Comparison of ENCODE assay signal across 15 cellular contexts in genomic region chr20:53691060-53691810, GRCh38.
DNase-seq lines count a peak whose midpoint lies in the region; ATAC-seq, FAIRE-seq and TF ChIP-seq lines count a peak whose summit lies in the region.
"Had no signal": no experiment of that assay in that cellular context is flagged by ENCODE, and none has a peak within 500 bp of the region (broad histone marks: within the 10 kb centered on the region; RNA-seq: fewer than 3 reads in every experiment).

No MANE protein-coding gene starts in this region.

- H3K4me1 ChIP-seq in A549 (peaks cover 8% of the 10 kb centered on the region; the same call in 2 of the 3 replicates), SK-N-SH (ENCODE audit: control insufficient read depth in 1 of 2, insufficient read depth in 2 of 2, low read depth in 1 of 2, low read length in 1 of 2) (peaks cover 0 to 2% of the 10 kb centered on the region in 2 experiments; a peak in 1 of 4 replicates), sigmoid colon (peaks cover 0 to 3% (median 0%) of the 10 kb centered on the region in 4 donors)

- peak overlapping the region; percentile 28 to 36; a peak in 4 of 6 replicates for H3K27ac ChIP-seq in A549
- no peak overlapping the region for H3K27ac ChIP-seq in SK-N-SH (ENCODE audit: low read depth in 2 of 2, low read length in 1 of 2)
- no peak overlapping the region for H3K27ac ChIP-seq in sigmoid colon

- TF ChIP-seq RAD21 in A549 (conservative IDR thresholded peaks at IDR 0.05 in 1 of 2, IDR thresholded peaks at IDR 0.05 in 1 of 2) (no peak), SK-N-SH (IDR thresholded peaks at IDR 0.05; ENCODE audit: low read length) (no peak)

- ATAC-seq in A549 (peak; percentile 64 to 65; a peak in 5 of 6 replicates), left colon (peak; percentile 45), HG02884 (IDR thresholded peaks at IDR 0.05; ENCODE audit: unreplicated experiment) (no peak), HG03039 (IDR thresholded peaks at IDR 0.05; ENCODE audit: unreplicated experiment) (no peak)
- no peak for ATAC-seq in activated T-helper 17 cell treated with anti-CD3 and anti-CD28 coated beads, Interleukin-2, amount 50 U/mL, for 72 hours (replicated peaks)

- no peaks in the 10 kb centered on the region for H3K79me2 ChIP-seq in SK-N-SH (ENCODE audit: insufficient read depth)

- DNase-seq in A549 (ENCODE audit: low read depth in 1 of 2, low spot score in 1 of 2) (no peak), ELR (ENCODE audit: low read depth) (peak; percentile 41), SK-N-SH (no peak), left colon (no peak), sigmoid colon (no peak)
- DNase-seq: cortex of kidney; EL; KG1; NCI-H2029; stimulated activated CD4-positive, alpha-beta T cell treated with anti-CD3 and anti-CD28 coated beads, Interleukin-4, amount 100 ng/mL, for 4 hours; T-helper 9 cell had no signal

- intact Hi-C loops in left colon (cut with DNase I, micrococcal nuclease), result no loop called here
- intact Hi-C loops in sigmoid colon (cut with DNase I), result no loop called here

- TF ChIP-seq POLR2A in A549 (IDR thresholded peaks at IDR 0.05; ENCODE audit: low read length), result no peak
- TF ChIP-seq POLR2A in sigmoid colon (IDR thresholded peaks at IDR 0.05), result peak in 1 of 2 donors; percentile 22

- no peak overlapping the region for H3K9ac ChIP-seq in SK-N-SH

- POLR2A ChIA-PET in A549 (lab: Yijun Ruan, JAX), result no interaction called here
- POLR2A ChIA-PET in SK-N-SH (lab: Yijun Ruan, JAX), result no interaction called here

- no peaks in the 10 kb centered on the region for H3K36me3 ChIP-seq in SK-N-SH (replicated peaks in 1 of 2; ENCODE audit: control insufficient read depth in 1 of 2, insufficient read depth in 2 of 2, low read length in 1 of 2)
- H3K36me3 ChIP-seq in sigmoid colon, result no peaks in the 10 kb centered on the region

- no peaks in the 10 kb centered on the region for H4K20me1 ChIP-seq in SK-N-SH (ENCODE audit: insufficient read depth)

- no peak overlapping the region for H3K27ac Mint-ChIP-seq in activated T-helper 17 cell treated with anti-CD3 and anti-CD28 coated beads, Interleukin-2, amount 50 U/mL, for 72 hours
- H3K27ac Mint-ChIP-seq: stimulated activated naive CD8-positive, alpha-beta T cell treated with anti-CD3 and anti-CD28 coated beads, Interleukin-15, Interleukin-2, amounts not matched to agents 100 ng/mL and 50 ng/mL, for 24 hours had no signal

- no peak for TF ChIP-seq EP300 in A549 (IDR thresholded peaks at IDR 0.05)
- no peak for TF ChIP-seq EP300 in SK-N-SH (IDR thresholded peaks at IDR 0.05; ENCODE audit: borderline replicate concordance in 1 of 2, low read depth in 1 of 2, low read length in 1 of 2)
- no peak for TF ChIP-seq EP300 in sigmoid colon (IDR thresholded peaks at IDR 0.05)

- no peaks in the 10 kb centered on the region for H3K9me3 Mint-ChIP-seq in activated T-helper 17 cell treated with anti-CD3 and anti-CD28 coated beads, Interleukin-2, amount 50 U/mL, for 72 hours
- H3K9me3 Mint-ChIP-seq: stimulated activated naive CD8-positive, alpha-beta T cell treated with anti-CD3 and anti-CD28 coated beads, Interleukin-15, Interleukin-2, amounts not matched to agents 100 ng/mL and 50 ng/mL, for 24 hours had no signal

- H3K4me1 Mint-ChIP-seq in activated T-helper 17 cell treated with anti-CD3 and anti-CD28 coated beads, Interleukin-2, amount 50 U/mL, for 72 hours, result peaks cover 5% of the 10 kb centered on the region

- H3K4me3 Mint-ChIP-seq in activated T-helper 17 cell treated with anti-CD3 and anti-CD28 coated beads, Interleukin-2, amount 50 U/mL, for 72 hours, result no peak overlapping the region
- H3K4me3 Mint-ChIP-seq: stimulated activated naive CD8-positive, alpha-beta T cell treated with anti-CD3 and anti-CD28 coated beads, Interleukin-15, Interleukin-2, amounts not matched to agents 100 ng/mL and 50 ng/mL, for 24 hours had no signal

- peaks cover 3% of the 10 kb centered on the region for H3F3A ChIP-seq in SK-N-SH (replicated peaks; ENCODE audit: insufficient read depth)

- no peaks in the 10 kb centered on the region for H3K36me3 Mint-ChIP-seq in activated T-helper 17 cell treated with anti-CD3 and anti-CD28 coated beads, Interleukin-2, amount 50 U/mL, for 72 hours (ENCODE audit: low read depth)

- H3K4me3 ChIP-seq in A549 (no peak overlapping the region), SK-N-SH (ENCODE audit: low read depth in 2 of 2, low read length in 1 of 2) (no peak overlapping the region), sigmoid colon (no peak overlapping the region)

- FAIRE-seq in A549 (lab: Jason Lieb, UNC), result no peak

- H3K27me3 Mint-ChIP-seq in activated T-helper 17 cell treated with anti-CD3 and anti-CD28 coated beads, Interleukin-2, amount 50 U/mL, for 72 hours, result no peaks in the 10 kb centered on the region
- H3K27me3 Mint-ChIP-seq: stimulated activated naive CD8-positive, alpha-beta T cell treated with anti-CD3 and anti-CD28 coated beads, Interleukin-15, Interleukin-2, amounts not matched to agents 100 ng/mL and 50 ng/mL, for 24 hours had no signal

- peak overlapping the region; percentile 17; the same call in 1 of the 3 replicates for H3K4me2 ChIP-seq in A549
- H3K4me2 ChIP-seq in SK-N-SH, result no peak overlapping the region

- no peak for TF ChIP-seq CTCF in A549 (IDR thresholded peaks at IDR 0.05)
- TF ChIP-seq CTCF in SK-N-SH (IDR thresholded peaks at IDR 0.05), result no peak
- TF ChIP-seq CTCF in sigmoid colon (IDR thresholded peaks at IDR 0.05), result no peak

- no peak overlapping the region for H2AFZ ChIP-seq in SK-N-SH (ENCODE audit: low read depth)

- no peaks in the 10 kb centered on the region for H3K9me3 ChIP-seq in A549
- no peaks in the 10 kb centered on the region for H3K9me3 ChIP-seq in SK-N-SH
- no peaks in the 10 kb centered on the region for H3K9me3 ChIP-seq in sigmoid colon

- H3K27me3 ChIP-seq in SK-N-SH (ENCODE audit: insufficient read depth), result no peaks in the 10 kb centered on the region
- no peaks in the 10 kb centered on the region for H3K27me3 ChIP-seq in sigmoid colon

- no peaks in the 10 kb centered on the region for H3K9me2 ChIP-seq in SK-N-SH

- WGBS in A549 (ENCODE audit: missing lambda C conversion rate), result 66% methylated on average over 10 of the region's 10 CpGs
- 79% methylated on average over 10 of the region's 10 CpGs for WGBS in SK-N-SH (ENCODE audit: low lambda C conversion rate)
- 69 to 85% methylated on average over 10 of the region's 10 CpGs for WGBS in sigmoid colon, 2 donors

- CTCF ChIA-PET in A549 (lab: Yijun Ruan, JAX) (interaction anchor here (0.6 to 4.5 kb wide), 5 partner anchors 9 to 225 kb away, joined by 3 to 17 read pairs (median 4); no protein-coding TSS in a partner anchor), SK-N-SH (lab: Yijun Ruan, JAX) (interaction anchor here (1.1 to 1.2 kb wide), 2 partner anchors 9 to 56 kb away, joined by 3 to 5 read pairs; no protein-coding TSS in a partner anchor)

TF ChIP-seq in A549, 52 proteins besides CTCF, POLR2A, EP300 and RAD21:
- TF ChIP-seq KDM5A (IDR thresholded peaks at IDR 0.05) (no peak), CHD2 (IDR thresholded peaks at IDR 0.05; ENCODE audit: low read length, partially characterized antibody) (no peak), MAFK (IDR thresholded peaks at IDR 0.05; ENCODE audit: partially characterized antibody) (peak; percentile 11), PHF8 (IDR thresholded peaks at IDR 0.05; ENCODE audit: borderline replicate concordance, low read depth) (no peak), FOSB (CRISPR knock-in tag; IDR thresholded peaks at IDR 0.05) (no peak)

TF ChIP-seq in SK-N-SH, 30 proteins besides CTCF, POLR2A, EP300 and RAD21:
- peak; percentile 22; the same call in 1 of the 2 replicates for TF ChIP-seq MEF2A (IDR thresholded peaks at IDR 0.05; ENCODE audit: borderline replicate concordance, low read depth)
- no peak for TF ChIP-seq RXRA (IDR thresholded peaks at IDR 0.05; ENCODE audit: borderline replicate concordance, low read depth)
- no peak for TF ChIP-seq ELF1 (IDR thresholded peaks at IDR 0.05)

Comparison
In these comparisons a context has a peak if more than half of its experiments do, and no peak if none do; other contexts are left out.
1. ATAC-seq: peak in A549 (2 of 2) and left colon (single experiment); none in activated T-helper 17 cell treated with anti-CD3 and anti-CD28 coated beads, Interleukin-2, amount 50 U/mL, for 72 hours (single experiment), HG02884 (single experiment) and HG03039 (single experiment).
2. H3K27ac ChIP-seq: peak in A549 (2 of 2); none in SK-N-SH (0 of 2) and sigmoid colon (0 of 4).